17 cellular contexts compared by ENCODE assay signal in the genomic region with DNA sequence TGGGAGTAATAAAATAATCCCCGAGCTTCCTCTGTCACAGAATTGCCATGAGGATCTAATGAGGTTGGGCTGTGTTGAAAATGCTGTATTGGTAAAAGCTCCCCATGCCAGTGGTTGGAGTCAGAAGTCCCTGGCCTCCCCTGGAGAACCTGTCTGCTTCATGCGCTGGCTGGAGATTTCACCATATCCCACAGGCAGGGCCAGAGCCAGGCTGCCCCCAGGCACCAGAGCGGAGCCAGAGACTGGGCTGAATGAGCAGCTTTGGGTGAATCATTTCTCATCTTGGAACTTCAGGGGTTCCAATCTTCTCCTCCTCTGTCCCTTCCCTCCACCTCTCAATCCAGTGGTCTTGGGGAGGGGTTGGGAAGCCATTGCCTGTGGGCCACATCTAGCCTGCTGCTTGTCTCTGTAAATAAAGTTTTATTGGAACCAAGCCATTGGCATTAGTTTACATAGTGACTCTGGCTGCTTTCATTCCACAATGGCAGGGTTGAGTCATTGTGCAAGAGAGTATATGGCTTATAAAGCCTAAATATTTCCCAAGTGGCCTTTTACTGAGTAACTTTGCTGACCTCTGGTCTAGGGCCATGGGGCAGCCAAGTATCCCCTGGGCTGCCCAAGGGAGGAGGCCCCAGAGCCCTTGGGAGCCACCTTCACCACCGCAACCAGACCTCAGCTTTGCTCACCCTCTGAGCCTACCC. TPM values are rescaled to one million over a fixed set of nuclear protein-coding genes. Genes with fewer than 3 reads are reported as not detected.
DNase-seq lines count a peak whose midpoint lies in the region; ATAC-seq, FAIRE-seq and TF ChIP-seq lines count a peak whose summit lies in the region.
"Had no signal": no experiment of that assay in that cellular context is flagged by ENCODE, and none has a peak within 500 bp of the region (broad histone marks: within the 10 kb centered on the region; RNA-seq: fewer than 3 reads in every experiment).

No MANE protein-coding gene starts in this region.

- intact Hi-C loops in IMR-90 (cut with micrococcal nuclease) = no loop called here

- H3K14ac ChIP-seq in IMR-90 (replicated peaks; ENCODE audit: low read depth, low read length) = no peak overlapping the region

- H3K9me1 ChIP-seq in IMR-90 (ENCODE audit: insufficient read depth, low read length) = no peaks in the 10 kb centered on the region

- peaks cover 17% of the 10 kb centered on the region for H3K27me3 ChIP-seq in IMR-90 (ENCODE audit: control insufficient read depth, insufficient read depth, low read length)
- H3K27me3 ChIP-seq: heart right ventricle had no signal

- BruUV-seq in IMR-90 (replicated peaks; lab: Mats Ljungman, UMichigan) = no TSS peak

- no peak overlapping the region for H2BK120ac ChIP-seq in IMR-90 (ENCODE audit: low read depth, low read length)

- H4K5ac ChIP-seq in IMR-90 (ENCODE audit: low read depth, low read length) = no peak overlapping the region

- H3K18ac ChIP-seq in IMR-90 (ENCODE audit: low read depth, low read length) = no peak overlapping the region

- no peak overlapping the region; the same call in 1 of the 2 replicates for H3K27ac ChIP-seq in IMR-90 (ENCODE audit: insufficient read depth, low read length)
- H3K27ac ChIP-seq: heart right ventricle, thoracic aorta had no signal

- H3K4me2 ChIP-seq in IMR-90 (ENCODE audit: low read depth, low read length) = no peak overlapping the region

- peaks cover 13% of the 10 kb centered on the region for H3K4me1 ChIP-seq in IMR-90 (ENCODE audit: control insufficient read depth, insufficient read depth, low read length)

- no peak for FAIRE-seq in GM12891 (lab: Jason Lieb, UNC)
- FAIRE-seq: GM12878 had no signal

- ATAC-seq in IMR-90 (ENCODE audit: low read depth) (peak; percentile 48), HG03045 (IDR thresholded peaks at IDR 0.05; ENCODE audit: unreplicated experiment) (no peak), HG02610 (IDR thresholded peaks at IDR 0.05; ENCODE audit: unreplicated experiment) (no peak)
- ATAC-seq: GM12878 had no signal

- no peak overlapping the region for H2AK9ac ChIP-seq in IMR-90 (replicated peaks; ENCODE audit: low read depth, low read length, poor library complexity)

- no peak overlapping the region for H2BK20ac ChIP-seq in IMR-90 (ENCODE audit: low read depth, low read length)

- TF ChIP-seq CTCF in AG10803 (conservative IDR thresholded peaks at IDR 0.05; ENCODE audit: low read length) (no peak), IMR-90 (conservative IDR thresholded peaks at IDR 0.05; ENCODE audit: low read depth, low read length) (no peak)

- no peak overlapping the region for H3K4ac ChIP-seq in IMR-90 (ENCODE audit: low read depth, low read length)

- H3K9me3 ChIP-seq in IMR-90 (ENCODE audit: control insufficient read depth, insufficient read depth, low read length) = no peaks in the 10 kb centered on the region
- H3K9me3 ChIP-seq: heart right ventricle, thoracic aorta had no signal

- no peak for TF ChIP-seq POLR2A in IMR-90 (IDR thresholded peaks at IDR 0.05; ENCODE audit: low read depth, low read length)
- no peak for TF ChIP-seq POLR2A in GM12891 (IDR thresholded peaks at IDR 0.05; ENCODE audit: low read depth, low read length)

- H2BK5ac ChIP-seq in IMR-90 (ENCODE audit: low read depth, low read length, poor library complexity, severe bottlenecking) = no peak overlapping the region

- no peak overlapping the region for H3K56ac ChIP-seq in IMR-90 (ENCODE audit: extremely low read depth, insufficient read depth, low read length)

- H3K36me3 ChIP-seq in IMR-90 (ENCODE audit: control insufficient read depth, insufficient read depth, low read length) = no peaks in the 10 kb centered on the region
- H3K36me3 ChIP-seq: heart right ventricle, thoracic aorta had no signal

- H2AFZ ChIP-seq in IMR-90 (replicated peaks; ENCODE audit: low read length, poor library complexity) = no peak overlapping the region

- dilution Hi-C loops in IMR-90 (cut with HindIII; ENCODE audit: low sequenced_read_pairs, unreplicated experiment) = no loop called here

- no peak overlapping the region for H2BK15ac ChIP-seq in IMR-90 (ENCODE audit: low read depth, low read length)

- no peaks in the 10 kb centered on the region for H4K20me1 ChIP-seq in IMR-90 (ENCODE audit: insufficient read depth, low read length)

- no peak overlapping the region for H3K4me3 ChIP-seq in AG10803 (ENCODE audit: low read length)
- no peak overlapping the region for H3K4me3 ChIP-seq in IMR-90 (ENCODE audit: insufficient read depth, low read depth, low read length)
- H3K4me3 ChIP-seq: GM12878, heart right ventricle, thoracic aorta had no signal

- H3K79me1 ChIP-seq in IMR-90 (ENCODE audit: low read depth in 1 of 2, low read length in 2 of 2) = no peaks in the 10 kb centered on the region

- no CpG with 5 or more reads among the region's 4 CpGs for WGBS in IMR-90 (ENCODE audit: extremely low coverage in 2 of 2, insufficient read length in 1 of 2), 2 experiments

- no peak for TF ChIP-seq RAD21 in IMR-90 (IDR thresholded peaks at IDR 0.05; ENCODE audit: low read length)

- peak; percentile 36 for DNase-seq in AG10803 (ENCODE audit: low read depth)
- DNase-seq in IMR-90 = peak; percentile 57
- peak; percentile 10 for DNase-seq in amniotic epithelial cell (ENCODE audit: low read depth)
- peak; percentile 38 for DNase-seq in iris pigment epithelial cell (ENCODE audit: low read depth)
- DNase-seq in GM12891 (ENCODE audit: insufficient read length, low spot score) = no peak
- DNase-seq in H4 (ENCODE audit: low spot score) = no peak
- DNase-seq: activated gamma-delta T cell treated with Interleukin-2 at 50 U/mL for 16 hours, DND-41, endodermal cell, heart right ventricle, NCI-H345 had no signal

- no peak overlapping the region for H2AK5ac ChIP-seq in IMR-90 (ENCODE audit: low read depth, low read length)

- CTCF ChIA-PET in IMR-90 (lab: Yijun Ruan, JAX) = no interaction called here

- no peak overlapping the region for H3K9ac ChIP-seq in IMR-90 (ENCODE audit: low read depth, low read length)

- no peak overlapping the region for H4K91ac ChIP-seq in IMR-90 (ENCODE audit: insufficient read depth, low read depth, low read length)

- H4K8ac ChIP-seq in IMR-90 (ENCODE audit: low read depth in 2 of 2, low read length in 2 of 2) = no peak overlapping the region

- in situ Hi-C loops in IMR-90 (cut with MboI; ENCODE audit: low sequenced_read_pairs) = no loop called here

- H3K23ac ChIP-seq in IMR-90 (ENCODE audit: low read depth, low read length) = no peak overlapping the region

- POLR2A ChIA-PET in IMR-90 (lab: Charles Lee; ENCODE audit: unreplicated experiment) = no interaction called here

TF ChIP-seq in IMR-90, 13 proteins besides CTCF, POLR2A, EP300 and RAD21:
- no peak for TF ChIP-seq MAFK (IDR thresholded peaks at IDR 0.05; ENCODE audit: low read depth, low read length)
- TF ChIP-seq BHLHE40 (IDR thresholded peaks at IDR 0.05; ENCODE audit: low read depth, low read length) = no peak
- peak; percentile 90 for TF ChIP-seq CEBPB (IDR thresholded peaks at IDR 0.05; ENCODE audit: low read depth, low read length)
- TF ChIP-seq MXI1 (IDR thresholded peaks at IDR 0.05; ENCODE audit: borderline replicate concordance, low read depth, low read length) = no peak

TF ChIP-seq in GM12891, 5 proteins besides CTCF, POLR2A, EP300 and RAD21:
- TF ChIP-seq POLR2AphosphoS5 (IDR thresholded peaks at IDR 0.05; ENCODE audit: low read depth, low read length) (no peak), TAF1 (IDR thresholded peaks at IDR 0.05; ENCODE audit: low read depth, low read length) (no peak), POU2F2 (IDR thresholded peaks at IDR 0.05; ENCODE audit: low read depth, low read length) (no peak), SPI1 (IDR thresholded peaks at IDR 0.05; ENCODE audit: low read depth, low read length) (no peak), PAX5 (IDR thresholded peaks at IDR 0.05; ENCODE audit: insufficient read depth, low read length, severe bottlenecking) (no peak)

RNA-seq across cellular contexts. Expression of a gene that starts 35.2 kb away (rescaled TPM):
- total RNA-seq in IMR-90 (2012; rRNA removed) = not detected in 2 replicates
- not detected in 2 replicates for polyA plus RNA-seq in IMR-90 (2012; rRNA removed)
- polyA plus RNA-seq in IMR-90 (2012; cell fraction: cytosol; rRNA removed) = 0.02 TPM in 1 of 2 replicates, not detected in the other
- polyA plus RNA-seq in IMR-90 (2012; cell fraction: nucleus; rRNA removed; ENCODE audit: low replicate concordance) = not detected in 2 replicates
- polyA plus RNA-seq in GM12891 (2012; ENCODE audit: low read depth, missing spikeins) = not detected
- total RNA-seq in H4 (2014; rRNA removed; shearing (Covaris generic)) = not detected in 2 replicates
- total RNA-seq: activated CD8-positive, alpha-beta memory T cell treated with anti-CD3 and anti-CD28 coated beads for 36 hours; GM12878; HT1080 had no signal
- polyA plus RNA-seq: GM12878 had no signal

RNA-seq across cellular contexts. Expression of a gene that starts 37.1 kb away (rescaled TPM):
- total RNA-seq in IMR-90 (2012; rRNA removed) = under 0.01 TPM in 1 of 2 replicates, not detected in the other
- polyA plus RNA-seq in IMR-90 (2012; rRNA removed) = 0.19 and 0.26 TPM in 2 replicates
- 0.10 and 0.29 TPM in 2 replicates for polyA plus RNA-seq in IMR-90 (2012; cell fraction: cytosol; rRNA removed)
- 0.53 and 0.90 TPM in 2 replicates for polyA plus RNA-seq in IMR-90 (2012; cell fraction: nucleus; rRNA removed; ENCODE audit: low replicate concordance)
- polyA plus RNA-seq in GM12891 (2012; ENCODE audit: low read depth, missing spikeins) = not detected
- total RNA-seq in H4 (2014; rRNA removed; shearing (Covaris generic)) = 1.9 and 10.8 TPM in 2 replicates
- total RNA-seq: GM12878 had no signal
- polyA plus RNA-seq: GM12878 had no signal

Comparison
In these comparisons a context has a peak if more than half of its experiments do, and no peak if none do; other contexts are left out.
1. DNase-seq: peak in AG10803 (single experiment), IMR-90 (single experiment), amniotic epithelial cell (single experiment) and iris pigment epithelial cell (single experiment); none in GM12891 (single experiment) and H4 (single experiment).